In genomic region chr5:54091416-54092130, GRCh38 we compare ENCODE assay signal across 14 cellular contexts.
DNase-seq lines count a peak whose midpoint lies in the region; ATAC-seq and TF ChIP-seq lines count a peak whose summit lies in the region.
"Had no signal": no experiment of that assay in that cellular context is flagged by ENCODE, and none has a peak within 500 bp of the region (broad histone marks: within the 10 kb centered on the region; RNA-seq: fewer than 3 reads in every experiment).

No MANE protein-coding gene starts in this region.

- TF ChIP-seq CTCF in HEK293 (tag by site-specific recombination; IDR thresholded peaks at IDR 0.05) (no peak), epithelial cell of esophagus (IDR thresholded peaks at IDR 0.05; ENCODE audit: insufficient read depth, low read depth, low read length, missing control alignments) (no peak), stomach (IDR thresholded peaks at IDR 0.05) (no peak)

- WGBS in stomach, 5 donors = 73 to 82% (median 75%) methylated on average over 8 of the region's 8 CpGs

- TF ChIP-seq POLR2A in stomach (IDR thresholded peaks at IDR 0.05) = no peak

- no peaks in the 10 kb centered on the region for H3K27me3 ChIP-seq in SJSA1 (replicated peaks)
- H3K27me3 ChIP-seq in stomach = no peaks in the 10 kb centered on the region
- H3K27me3 ChIP-seq: BLaER1 treated with 17β-estradiol and CSF1 and Interleukin-3, amounts not matched to agents 10 nM and 100 nM had no signal

- H3K4me3 ChIP-seq in HEK293 (ENCODE audit: low read depth, low read length) (no peak overlapping the region), SJSA1 (no peak overlapping the region), epithelial cell of esophagus (ENCODE audit: low read length) (no peak overlapping the region), stomach (no peak overlapping the region)
- H3K4me3 ChIP-seq: BLaER1 treated with 17β-estradiol and CSF1 and Interleukin-3, amounts not matched to agents 10 nM and 100 nM; GM12878 had no signal

- H3K4me1 ChIP-seq in HEK293 (ENCODE audit: control insufficient read depth, insufficient read depth, low read length) (no peaks in the 10 kb centered on the region), SJSA1 (replicated peaks) (peaks cover 43% of the 10 kb centered on the region), stomach (peaks cover 0 to 12% (median 5%) of the 10 kb centered on the region in 4 donors)

- H3K27ac ChIP-seq in HEK293 (ENCODE audit: extremely low read depth, low read depth, low read length) (no peak overlapping the region), SJSA1 (peak overlapping the region; percentile 71), stomach (no peak overlapping the region)

- no peak for DNase-seq in SJSA1 (ENCODE audit: low read depth in 1 of 2, low spot score in 2 of 2)
- peak; percentile 83 for DNase-seq in epithelial cell of esophagus (ENCODE audit: low read depth)
- DNase-seq in posterior cingulate gyrus = peak in 8 of 10 donors; percentile 24 to 93 (median 63)
- no peak for DNase-seq in stomach
- no peak for DNase-seq in NCI-H510A treated with DMSO at 0.1 percent for 48 hours (lab: John Stamatoyannopoulos, UW)
- DNase-seq in epidermal melanocyte (ENCODE audit: insufficient read length, low spot score) = no peak
- DNase-seq: activated CD4-positive, alpha-beta T cell treated with anti-CD3 and anti-CD28 coated beads, Interleukin-2, amount 10 ng/mL, durations not matched to agents 7 days and 5 days; activated T-cell treated with anti-CD3 and anti-CD28 coated beads, Interleukin-2, amount 50 U/mL, for 1 hour; midbrain; NCI-H1930 had no signal

- H3K36me3 ChIP-seq in HEK293 (ENCODE audit: control insufficient read depth in 2 of 2, insufficient read depth in 1 of 2, low read length in 2 of 2) (no peaks in the 10 kb centered on the region), SJSA1 (no peaks in the 10 kb centered on the region; the same call in 1 of the 2 replicates), stomach (no peaks in the 10 kb centered on the region)

- POLR2A ChIA-PET in HEK293 (lab: Yijun Ruan, JAX) = no interaction called here

- TF ChIP-seq EP300 in stomach (IDR thresholded peaks at IDR 0.05) = no peak

- CTCF ChIA-PET in HEK293 (lab: Yijun Ruan, JAX) = interaction anchor here (0.7 kb wide), 3 partner anchors 16 to 583 kb away, joined by 3 to 4 read pairs (median 3); no protein-coding TSS in a partner anchor

- ATAC-seq in HG02970 (IDR thresholded peaks at IDR 0.05; ENCODE audit: low FRiP score, unreplicated experiment) = no peak

- H3K9me3 ChIP-seq in HEK293 (ENCODE audit: control insufficient read depth, insufficient read depth, low read depth, low read length) (no peaks in the 10 kb centered on the region), SJSA1 (replicated peaks) (no peaks in the 10 kb centered on the region), stomach (no peaks in the 10 kb centered on the region)

- intact Hi-C loops in posterior cingulate gyrus (cut with DNase I) = no loop called here
- intact Hi-C loops in stomach (cut with DNase I; ENCODE audit: low total_unique reads) = no loop called here

TF ChIP-seq in HEK293, 187 proteins besides CTCF, POLR2A, EP300 and RAD21:
- TF ChIP-seq ZSCAN16 (tag by site-specific recombination; IDR thresholded peaks at IDR 0.05) (no peak), ZNF600 (tag by site-specific recombination; IDR thresholded peaks at IDR 0.05) (peak; percentile 59; the same call in 1 of the 2 replicates)

Comparison
In these comparisons a context has a peak if more than half of its experiments do, and no peak if none do; other contexts are left out.
1. DNase-seq: peak in epithelial cell of esophagus (single experiment) and posterior cingulate gyrus (8 of 10); none in SJSA1 (0 of 2), stomach (single experiment), NCI-H510A treated with DMSO at 0.1 percent for 48 hours (single experiment) and epidermal melanocyte (single experiment).